In the genomic region with DNA sequence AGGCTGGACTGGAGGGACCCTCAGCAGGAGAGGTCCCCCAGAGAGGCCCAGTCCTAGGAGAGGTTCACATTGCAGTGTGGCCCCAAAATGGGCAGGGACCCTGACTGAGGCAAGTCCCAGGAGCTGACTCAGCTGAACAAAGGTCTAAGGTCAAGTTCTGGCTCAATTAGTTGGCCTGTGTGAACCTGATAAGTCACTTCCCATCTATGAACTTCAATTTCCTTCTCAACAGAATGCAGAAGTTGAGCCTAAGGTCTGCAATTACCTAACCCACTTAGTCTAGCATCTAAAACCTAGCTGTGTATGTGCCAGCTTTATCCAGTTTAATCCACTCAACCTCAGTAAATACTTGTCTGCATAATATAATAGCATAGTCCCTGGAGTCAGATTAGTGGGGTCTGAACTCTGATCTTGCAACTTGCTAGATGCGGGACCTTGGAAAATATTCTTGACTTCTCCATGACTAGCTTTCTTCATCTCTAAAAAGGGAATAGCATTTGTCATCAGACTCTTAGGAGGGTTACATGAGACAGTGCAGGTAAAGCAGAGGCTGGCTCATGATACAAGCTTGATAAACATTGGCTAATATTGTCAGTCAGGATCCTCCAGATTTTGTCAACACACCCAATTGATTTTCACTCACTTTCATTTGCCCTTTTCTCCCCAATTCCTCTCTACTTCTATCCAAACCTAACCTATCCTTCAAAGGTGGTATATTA, we compare ENCODE assay signal across 2 cellular contexts.
TF ChIP-seq lines count a peak whose summit lies in the region.

No MANE protein-coding gene starts in this region.

TF ChIP-seq in liver, 16 proteins besides CTCF, POLR2A, EP300 and RAD21:
- TF ChIP-seq, protein P1, sequence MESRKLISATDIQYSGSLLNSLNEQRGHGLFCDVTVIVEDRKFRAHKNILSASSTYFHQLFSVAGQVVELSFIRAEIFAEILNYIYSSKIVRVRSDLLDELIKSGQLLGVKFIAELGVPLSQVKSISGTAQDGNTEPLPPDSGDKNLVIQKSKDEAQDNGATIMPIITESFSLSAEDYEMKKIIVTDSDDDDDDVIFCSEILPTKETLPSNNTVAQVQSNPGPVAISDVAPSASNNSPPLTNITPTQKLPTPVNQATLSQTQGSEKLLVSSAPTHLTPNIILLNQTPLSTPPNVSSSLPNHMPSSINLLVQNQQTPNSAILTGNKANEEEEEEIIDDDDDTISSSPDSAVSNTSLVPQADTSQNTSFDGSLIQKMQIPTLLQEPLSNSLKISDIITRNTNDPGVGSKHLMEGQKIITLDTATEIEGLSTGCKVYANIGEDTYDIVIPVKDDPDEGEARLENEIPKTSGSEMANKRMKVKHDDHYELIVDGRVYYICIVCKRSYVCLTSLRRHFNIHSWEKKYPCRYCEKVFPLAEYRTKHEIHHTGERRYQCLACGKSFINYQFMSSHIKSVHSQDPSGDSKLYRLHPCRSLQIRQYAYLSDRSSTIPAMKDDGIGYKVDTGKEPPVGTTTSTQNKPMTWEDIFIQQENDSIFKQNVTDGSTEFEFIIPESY (IDR thresholded peaks at IDR 0.05) = no peak
- TF ChIP-seq, protein P2, sequence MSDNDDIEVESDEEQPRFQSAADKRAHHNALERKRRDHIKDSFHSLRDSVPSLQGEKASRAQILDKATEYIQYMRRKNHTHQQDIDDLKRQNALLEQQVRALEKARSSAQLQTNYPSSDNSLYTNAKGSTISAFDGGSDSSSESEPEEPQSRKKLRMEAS (IDR thresholded peaks at IDR 0.05) = peak; percentile 18
- no peak for TF ChIP-seq HNF4G (IDR thresholded peaks at IDR 0.05)
- TF ChIP-seq YY1 (IDR thresholded peaks at IDR 0.05) = no peak
- TF ChIP-seq HNF4A (conservative IDR thresholded peaks at IDR 0.05) = peak; percentile 41 to 47
- peak; percentile 43 for TF ChIP-seq SP1 (IDR thresholded peaks at IDR 0.05)
- TF ChIP-seq JUND (IDR thresholded peaks at IDR 0.05) = peak; percentile 15 to 53
- TF ChIP-seq, protein P3, sequence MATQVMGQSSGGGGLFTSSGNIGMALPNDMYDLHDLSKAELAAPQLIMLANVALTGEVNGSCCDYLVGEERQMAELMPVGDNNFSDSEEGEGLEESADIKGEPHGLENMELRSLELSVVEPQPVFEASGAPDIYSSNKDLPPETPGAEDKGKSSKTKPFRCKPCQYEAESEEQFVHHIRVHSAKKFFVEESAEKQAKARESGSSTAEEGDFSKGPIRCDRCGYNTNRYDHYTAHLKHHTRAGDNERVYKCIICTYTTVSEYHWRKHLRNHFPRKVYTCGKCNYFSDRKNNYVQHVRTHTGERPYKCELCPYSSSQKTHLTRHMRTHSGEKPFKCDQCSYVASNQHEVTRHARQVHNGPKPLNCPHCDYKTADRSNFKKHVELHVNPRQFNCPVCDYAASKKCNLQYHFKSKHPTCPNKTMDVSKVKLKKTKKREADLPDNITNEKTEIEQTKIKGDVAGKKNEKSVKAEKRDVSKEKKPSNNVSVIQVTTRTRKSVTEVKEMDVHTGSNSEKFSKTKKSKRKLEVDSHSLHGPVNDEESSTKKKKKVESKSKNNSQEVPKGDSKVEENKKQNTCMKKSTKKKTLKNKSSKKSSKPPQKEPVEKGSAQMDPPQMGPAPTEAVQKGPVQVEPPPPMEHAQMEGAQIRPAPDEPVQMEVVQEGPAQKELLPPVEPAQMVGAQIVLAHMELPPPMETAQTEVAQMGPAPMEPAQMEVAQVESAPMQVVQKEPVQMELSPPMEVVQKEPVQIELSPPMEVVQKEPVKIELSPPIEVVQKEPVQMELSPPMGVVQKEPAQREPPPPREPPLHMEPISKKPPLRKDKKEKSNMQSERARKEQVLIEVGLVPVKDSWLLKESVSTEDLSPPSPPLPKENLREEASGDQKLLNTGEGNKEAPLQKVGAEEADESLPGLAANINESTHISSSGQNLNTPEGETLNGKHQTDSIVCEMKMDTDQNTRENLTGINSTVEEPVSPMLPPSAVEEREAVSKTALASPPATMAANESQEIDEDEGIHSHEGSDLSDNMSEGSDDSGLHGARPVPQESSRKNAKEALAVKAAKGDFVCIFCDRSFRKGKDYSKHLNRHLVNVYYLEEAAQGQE (IDR thresholded peaks at IDR 0.05) = no peak
- peak; percentile 54 for TF ChIP-seq FOXA2 (IDR thresholded peaks at IDR 0.05)
- peak; percentile 17 for TF ChIP-seq NR2F2 (IDR thresholded peaks at IDR 0.05)
- TF ChIP-seq GABPA (IDR thresholded peaks at IDR 0.05 in 1 of 2, conservative IDR thresholded peaks at IDR 0.05 in 1 of 2) = no peak
- no peak for TF ChIP-seq TAF1 (conservative IDR thresholded peaks at IDR 0.05)
- TF ChIP-seq RXRA (IDR thresholded peaks at IDR 0.05) = peak in 1 of 2 donors; percentile 58
- no peak for TF ChIP-seq EGR1 (IDR thresholded peaks at IDR 0.05; ENCODE audit: low read depth in 2 of 2)
- TF ChIP-seq FOXA1 (IDR thresholded peaks at IDR 0.05) = no peak
- TF ChIP-seq, protein P4, sequence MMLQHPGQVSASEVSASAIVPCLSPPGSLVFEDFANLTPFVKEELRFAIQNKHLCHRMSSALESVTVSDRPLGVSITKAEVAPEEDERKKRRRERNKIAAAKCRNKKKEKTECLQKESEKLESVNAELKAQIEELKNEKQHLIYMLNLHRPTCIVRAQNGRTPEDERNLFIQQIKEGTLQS (IDR thresholded peaks at IDR 0.05) = no peak

TF ChIP-seq in HepG2, 621 proteins besides CTCF, POLR2A, EP300 and RAD21 (continued from another document):
- TF ChIP-seq, protein P5, sequence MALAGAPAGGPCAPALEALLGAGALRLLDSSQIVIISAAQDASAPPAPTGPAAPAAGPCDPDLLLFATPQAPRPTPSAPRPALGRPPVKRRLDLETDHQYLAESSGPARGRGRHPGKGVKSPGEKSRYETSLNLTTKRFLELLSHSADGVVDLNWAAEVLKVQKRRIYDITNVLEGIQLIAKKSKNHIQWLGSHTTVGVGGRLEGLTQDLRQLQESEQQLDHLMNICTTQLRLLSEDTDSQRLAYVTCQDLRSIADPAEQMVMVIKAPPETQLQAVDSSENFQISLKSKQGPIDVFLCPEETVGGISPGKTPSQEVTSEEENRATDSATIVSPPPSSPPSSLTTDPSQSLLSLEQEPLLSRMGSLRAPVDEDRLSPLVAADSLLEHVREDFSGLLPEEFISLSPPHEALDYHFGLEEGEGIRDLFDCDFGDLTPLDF (CRISPR knock-in tag; IDR thresholded peaks at IDR 0.05) = no peak
- TF ChIP-seq DR1 (CRISPR knock-in tag; IDR thresholded peaks at IDR 0.05) (no peak), ZNF282 (IDR thresholded peaks at IDR 0.05; ENCODE audit: partially characterized antibody) (no peak), ZNF274 (CRISPR knock-in tag; IDR thresholded peaks at IDR 0.05) (no peak), ZNF572 (CRISPR knock-in tag; IDR thresholded peaks at IDR 0.05) (no peak), HMG20A (CRISPR knock-in tag; IDR thresholded peaks at IDR 0.05; ENCODE audit: borderline replicate concordance) (no peak), ZNF432 (CRISPR knock-in tag; IDR thresholded peaks at IDR 0.05; ENCODE audit: borderline replicate concordance) (no peak), TCF12 (IDR thresholded peaks at IDR 0.05) (no peak), TCF12 (CRISPR knock-in tag; IDR thresholded peaks at IDR 0.05) (no peak), MXI1 (IDR thresholded peaks at IDR 0.05; ENCODE audit: borderline replicate concordance, low read depth, low read length) (no peak), SRSF9 (IDR thresholded peaks at IDR 0.05; ENCODE audit: borderline replicate concordance, insufficient read depth, low read depth, low read length, poor library complexity, severe bottlenecking) (no peak), ZMYM3 (CRISPR knock-in tag; IDR thresholded peaks at IDR 0.05) (no peak), ZNF101 (CRISPR knock-in tag; IDR thresholded peaks at IDR 0.05; ENCODE audit: borderline replicate concordance, low read depth) (no peak), ZFY (CRISPR knock-in tag; IDR thresholded peaks at IDR 0.05) (no peak)
- TF ChIP-seq, protein P6, sequence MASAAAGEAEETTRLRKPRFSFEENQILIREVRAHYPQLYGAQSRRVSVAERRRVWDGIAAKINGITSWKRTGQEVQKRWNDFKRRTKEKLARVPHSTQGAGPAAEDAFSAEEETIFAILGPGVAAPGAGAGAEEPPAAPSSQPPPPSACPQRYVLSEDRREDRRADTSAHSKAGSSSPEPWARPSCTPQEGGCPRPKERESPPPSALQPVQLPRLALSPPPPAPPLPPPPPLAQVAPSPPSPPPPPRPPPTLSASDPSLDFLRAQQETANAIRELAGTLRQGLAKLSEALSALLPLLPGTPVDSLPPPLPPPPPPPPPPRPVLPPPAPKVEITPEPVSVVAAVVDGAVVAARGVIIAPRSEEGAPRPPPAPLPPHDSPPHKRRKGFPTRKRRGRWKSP (CRISPR knock-in tag; IDR thresholded peaks at IDR 0.05) = no peak
- TF ChIP-seq, protein P7, sequence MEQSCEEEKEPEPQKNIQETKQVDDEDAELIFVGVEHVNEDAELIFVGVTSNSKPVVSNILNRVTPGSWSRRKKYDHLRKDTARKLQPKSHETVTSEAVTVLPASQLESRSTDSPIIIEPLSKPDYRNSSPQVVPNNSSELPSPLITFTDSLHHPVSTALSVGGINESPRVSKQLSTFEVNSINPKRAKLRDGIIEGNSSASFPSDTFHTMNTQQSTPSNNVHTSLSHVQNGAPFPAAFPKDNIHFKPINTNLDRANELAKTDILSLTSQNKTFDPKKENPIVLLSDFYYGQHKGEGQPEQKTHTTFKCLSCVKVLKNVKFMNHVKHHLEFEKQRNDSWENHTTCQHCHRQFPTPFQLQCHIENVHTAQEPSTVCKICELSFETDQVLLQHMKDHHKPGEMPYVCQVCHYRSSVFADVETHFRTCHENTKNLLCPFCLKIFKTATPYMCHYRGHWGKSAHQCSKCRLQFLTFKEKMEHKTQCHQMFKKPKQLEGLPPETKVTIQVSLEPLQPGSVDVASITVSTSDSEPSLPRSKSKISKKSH (CRISPR knock-in tag; IDR thresholded peaks at IDR 0.05; ENCODE audit: borderline replicate concordance) = no peak
